ENCODE assay signal across 14 cellular contexts in the genomic region with DNA sequence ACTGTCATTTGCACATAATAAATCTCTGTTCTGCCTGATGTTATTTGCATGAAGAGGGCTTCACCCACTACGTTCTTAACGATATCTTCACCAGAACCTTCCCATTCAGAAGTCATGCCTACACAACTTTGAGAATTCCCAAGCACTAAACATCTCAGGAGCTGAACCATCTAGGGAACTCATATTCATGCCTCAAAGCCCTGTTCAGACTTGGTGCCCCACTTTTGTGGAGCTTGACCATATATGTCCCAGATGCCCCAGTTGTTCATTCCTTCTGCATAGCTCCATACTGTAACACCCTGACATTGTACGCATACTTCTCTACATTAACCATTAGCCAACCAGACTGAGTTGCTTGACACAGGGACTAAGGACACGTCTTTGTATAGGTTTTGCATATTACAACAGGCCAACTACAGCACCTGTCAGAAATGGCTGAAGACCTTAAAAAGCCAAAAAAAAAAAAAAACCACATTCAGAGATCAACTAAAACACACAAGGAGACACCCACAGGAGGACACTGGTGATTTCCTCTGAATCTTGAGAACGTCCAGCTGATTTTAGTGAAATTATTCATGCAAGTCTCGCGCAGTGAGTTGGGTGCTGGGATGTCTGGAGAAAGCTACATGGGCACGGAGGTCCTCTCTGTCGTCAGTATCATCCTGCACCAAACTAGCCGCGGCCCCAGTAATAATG.
DNase-seq lines count a peak whose midpoint lies in the region; FAIRE-seq and TF ChIP-seq lines count a peak whose summit lies in the region.
"Had no signal": no experiment of that assay in that cellular context is flagged by ENCODE, and none has a peak within 500 bp of the region (broad histone marks: within the 10 kb centered on the region; RNA-seq: fewer than 3 reads in every experiment).

No MANE protein-coding gene starts in this region.

- peaks cover 96% of the 10 kb centered on the region for H3K4me1 ChIP-seq in BLaER1

- no peaks in the 10 kb centered on the region for H3K9me3 ChIP-seq in BLaER1
- H3K9me3 ChIP-seq: adrenal gland had no signal

- peak overlapping the region; percentile 59 for H3K27ac Mint-ChIP-seq in activated CD4-positive, alpha-beta memory T cell treated with anti-CD3 and anti-CD28 coated beads, Interleukin-2, amount 10 ng/mL, durations not matched to agents 7 days and 5 days
- peak overlapping the region; percentile 7 for H3K27ac Mint-ChIP-seq in mesothelial cell of epicardium

- no peaks in the 10 kb centered on the region for H3K9me3 Mint-ChIP-seq in activated CD4-positive, alpha-beta memory T cell treated with anti-CD3 and anti-CD28 coated beads, Interleukin-2, amount 10 ng/mL, durations not matched to agents 7 days and 5 days
- H3K9me3 Mint-ChIP-seq in mesothelial cell of epicardium, result no peaks in the 10 kb centered on the region

- H3K27me3 Mint-ChIP-seq in activated CD4-positive, alpha-beta memory T cell treated with anti-CD3 and anti-CD28 coated beads, Interleukin-2, amount 10 ng/mL, durations not matched to agents 7 days and 5 days, result no peaks in the 10 kb centered on the region
- no peaks in the 10 kb centered on the region for H3K27me3 Mint-ChIP-seq in mesothelial cell of epicardium (ENCODE audit: low read depth)

- H3K36me3 Mint-ChIP-seq in activated CD4-positive, alpha-beta memory T cell treated with anti-CD3 and anti-CD28 coated beads, Interleukin-2, amount 10 ng/mL, durations not matched to agents 7 days and 5 days (ENCODE audit: low read depth), result peaks cover 9% of the 10 kb centered on the region
- no peaks in the 10 kb centered on the region for H3K36me3 Mint-ChIP-seq in mesothelial cell of epicardium

- H3K4me1 Mint-ChIP-seq in activated CD4-positive, alpha-beta memory T cell treated with anti-CD3 and anti-CD28 coated beads, Interleukin-2, amount 10 ng/mL, durations not matched to agents 7 days and 5 days, result peaks cover 82% of the 10 kb centered on the region
- peaks cover 53% of the 10 kb centered on the region for H3K4me1 Mint-ChIP-seq in mesothelial cell of epicardium

- no peak for DNase-seq in GM19239 (ENCODE audit: insufficient read length, low spot score)
- DNase-seq in activated CD4-positive, alpha-beta memory T cell treated with anti-CD3 and anti-CD28 coated beads, Interleukin-2, amount 10 ng/mL, durations not matched to agents 7 days and 5 days, result no peak
- DNase-seq in mesothelial cell of epicardium (ENCODE audit: low spot score in 2 of 2, unreplicated experiment in 2 of 2), result no peak
- DNase-seq in DMS53 (lab: John Stamatoyannopoulos, UW), result no peak
- DNase-seq in GM12892 (ENCODE audit: insufficient read length), result no peak
- no peak for DNase-seq in effector CD4-positive, alpha-beta T cell
- no peak for DNase-seq in NCI-H2081 treated with DMSO at 0.1 percent for 48 hours (lab: John Stamatoyannopoulos, UW)
- DNase-seq: activated CD4-positive, alpha-beta T cell treated with anti-CD3 and anti-CD28 coated beads for 48 hours; adrenal gland; cortex of kidney; NCI-H1092 treated with DMSO at 0.1 percent for 48 hours had no signal

- H3K4me2 ChIP-seq in BLaER1, result peak overlapping the region; percentile 86

- no peak for TF ChIP-seq POLR2A in GM12892 (IDR thresholded peaks at IDR 0.05; ENCODE audit: low read depth, low read length)

- peak overlapping the region; percentile 92 for H3K27ac ChIP-seq in BLaER1

- H4K20me1 ChIP-seq in BLaER1, result no peaks in the 10 kb centered on the region

- CTCF ChIA-PET in activated CD4-positive, alpha-beta memory T cell treated with anti-CD3 and anti-CD28 coated beads, Interleukin-2, amount 10 ng/mL, durations not matched to agents 7 days and 5 days (lab: Charles Lee), result no interaction called here

- no peaks in the 10 kb centered on the region for H3K36me3 ChIP-seq in BLaER1
- H3K36me3 ChIP-seq: adrenal gland had no signal

- no peak overlapping the region for H3K4me3 Mint-ChIP-seq in activated CD4-positive, alpha-beta memory T cell treated with anti-CD3 and anti-CD28 coated beads, Interleukin-2, amount 10 ng/mL, durations not matched to agents 7 days and 5 days
- no peak overlapping the region for H3K4me3 Mint-ChIP-seq in mesothelial cell of epicardium

- H3K27me3 ChIP-seq in BLaER1, result no peaks in the 10 kb centered on the region
- H3K27me3 ChIP-seq: adrenal gland had no signal

- POLR2A ChIA-PET in activated CD4-positive, alpha-beta memory T cell treated with anti-CD3 and anti-CD28 coated beads, Interleukin-2, amount 10 ng/mL, durations not matched to agents 7 days and 5 days (lab: Charles Lee), result interaction anchor here (0.6 to 2.4 kb wide), 4 partner anchors 12 to 218 kb away, joined by 3 to 12 read pairs (median 3); no protein-coding TSS in a partner anchor

- FAIRE-seq in GM19239 (lab: Jason Lieb, UNC) (peak; percentile 79), GM12892 (lab: Jason Lieb, UNC) (no peak)
- FAIRE-seq: H54, HTR-8/SVneo had no signal

- TF ChIP-seq CTCF in mesothelial cell of epicardium (IDR thresholded peaks at IDR 0.05; ENCODE audit: unreplicated experiment), result no peak

- H3K9ac ChIP-seq in BLaER1, result peak overlapping the region; percentile 77

- peak overlapping the region; percentile 56 for H3K4me3 ChIP-seq in BLaER1
- H3K4me3 ChIP-seq: adrenal gland had no signal
